In genomic region chr22:50519151-50519550, GRCh38 we compare ENCODE assay signal across 3 cellular contexts.
A peak's percentile ranks its signal among the peaks of the same experiment; 100 is the strongest.
TF ChIP-seq lines count a peak whose summit lies in the region.

No MANE protein-coding gene starts in this region.

TF ChIP-seq in SK-N-SH, 30 proteins besides CTCF, POLR2A, EP300 and RAD21 (continues in another document):
- TF ChIP-seq MXI1 (IDR thresholded peaks at IDR 0.05; ENCODE audit: low read depth, low read length) (no peak), SMC3 (IDR thresholded peaks at IDR 0.05; ENCODE audit: low read depth, low read length) (no peak), RFX5 (IDR thresholded peaks at IDR 0.05; ENCODE audit: low read length) (no peak), SIN3A (IDR thresholded peaks at IDR 0.05; ENCODE audit: borderline replicate concordance, low read depth, low read length) (no peak), TAF1 (IDR thresholded peaks at IDR 0.05; ENCODE audit: borderline replicate concordance, low read depth, low read length) (no peak), FOSL2 (IDR thresholded peaks at IDR 0.05; ENCODE audit: borderline replicate concordance, low read depth) (no peak), GATA2 (CRISPR knock-in tag; IDR thresholded peaks at IDR 0.05) (no peak), IRF3 (IDR thresholded peaks at IDR 0.05; ENCODE audit: low read depth, low read length) (no peak), JUND (IDR thresholded peaks at IDR 0.05) (no peak), YY1 (IDR thresholded peaks at IDR 0.05; ENCODE audit: low read depth) (no peak), TEAD4 (IDR thresholded peaks at IDR 0.05; ENCODE audit: borderline replicate concordance, insufficient read depth) (no peak)
- TF ChIP-seq, protein P1, sequence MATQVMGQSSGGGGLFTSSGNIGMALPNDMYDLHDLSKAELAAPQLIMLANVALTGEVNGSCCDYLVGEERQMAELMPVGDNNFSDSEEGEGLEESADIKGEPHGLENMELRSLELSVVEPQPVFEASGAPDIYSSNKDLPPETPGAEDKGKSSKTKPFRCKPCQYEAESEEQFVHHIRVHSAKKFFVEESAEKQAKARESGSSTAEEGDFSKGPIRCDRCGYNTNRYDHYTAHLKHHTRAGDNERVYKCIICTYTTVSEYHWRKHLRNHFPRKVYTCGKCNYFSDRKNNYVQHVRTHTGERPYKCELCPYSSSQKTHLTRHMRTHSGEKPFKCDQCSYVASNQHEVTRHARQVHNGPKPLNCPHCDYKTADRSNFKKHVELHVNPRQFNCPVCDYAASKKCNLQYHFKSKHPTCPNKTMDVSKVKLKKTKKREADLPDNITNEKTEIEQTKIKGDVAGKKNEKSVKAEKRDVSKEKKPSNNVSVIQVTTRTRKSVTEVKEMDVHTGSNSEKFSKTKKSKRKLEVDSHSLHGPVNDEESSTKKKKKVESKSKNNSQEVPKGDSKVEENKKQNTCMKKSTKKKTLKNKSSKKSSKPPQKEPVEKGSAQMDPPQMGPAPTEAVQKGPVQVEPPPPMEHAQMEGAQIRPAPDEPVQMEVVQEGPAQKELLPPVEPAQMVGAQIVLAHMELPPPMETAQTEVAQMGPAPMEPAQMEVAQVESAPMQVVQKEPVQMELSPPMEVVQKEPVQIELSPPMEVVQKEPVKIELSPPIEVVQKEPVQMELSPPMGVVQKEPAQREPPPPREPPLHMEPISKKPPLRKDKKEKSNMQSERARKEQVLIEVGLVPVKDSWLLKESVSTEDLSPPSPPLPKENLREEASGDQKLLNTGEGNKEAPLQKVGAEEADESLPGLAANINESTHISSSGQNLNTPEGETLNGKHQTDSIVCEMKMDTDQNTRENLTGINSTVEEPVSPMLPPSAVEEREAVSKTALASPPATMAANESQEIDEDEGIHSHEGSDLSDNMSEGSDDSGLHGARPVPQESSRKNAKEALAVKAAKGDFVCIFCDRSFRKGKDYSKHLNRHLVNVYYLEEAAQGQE (IDR thresholded peaks at IDR 0.05; ENCODE audit: low read depth, low read length) = no peak
- TF ChIP-seq, protein P2, sequence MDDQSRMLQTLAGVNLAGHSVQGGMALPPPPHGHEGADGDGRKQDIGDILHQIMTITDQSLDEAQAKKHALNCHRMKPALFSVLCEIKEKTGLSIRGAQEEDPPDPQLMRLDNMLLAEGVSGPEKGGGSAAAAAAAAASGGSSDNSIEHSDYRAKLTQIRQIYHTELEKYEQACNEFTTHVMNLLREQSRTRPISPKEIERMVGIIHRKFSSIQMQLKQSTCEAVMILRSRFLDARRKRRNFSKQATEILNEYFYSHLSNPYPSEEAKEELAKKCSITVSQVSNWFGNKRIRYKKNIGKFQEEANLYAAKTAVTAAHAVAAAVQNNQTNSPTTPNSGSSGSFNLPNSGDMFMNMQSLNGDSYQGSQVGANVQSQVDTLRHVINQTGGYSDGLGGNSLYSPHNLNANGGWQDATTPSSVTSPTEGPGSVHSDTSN (IDR thresholded peaks at IDR 0.05) = no peak
- TF ChIP-seq, protein P3, sequence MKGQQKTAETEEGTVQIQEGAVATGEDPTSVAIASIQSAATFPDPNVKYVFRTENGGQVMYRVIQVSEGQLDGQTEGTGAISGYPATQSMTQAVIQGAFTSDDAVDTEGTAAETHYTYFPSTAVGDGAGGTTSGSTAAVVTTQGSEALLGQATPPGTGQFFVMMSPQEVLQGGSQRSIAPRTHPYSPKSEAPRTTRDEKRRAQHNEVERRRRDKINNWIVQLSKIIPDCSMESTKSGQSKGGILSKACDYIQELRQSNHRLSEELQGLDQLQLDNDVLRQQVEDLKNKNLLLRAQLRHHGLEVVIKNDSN (IDR thresholded peaks at IDR 0.05; ENCODE audit: borderline replicate concordance, low read depth) = no peak

TF ChIP-seq in SK-N-SH treated with all-trans-retinoic acid at 6 μM for 48 hours, 23 proteins besides CTCF, POLR2A, EP300 and RAD21:
- TF ChIP-seq RARB (CRISPR knock-in tag; IDR thresholded peaks at IDR 0.05) (no peak), BACH2 (CRISPR knock-in tag; IDR thresholded peaks at IDR 0.05; ENCODE audit: borderline replicate concordance) (no peak), TCF4 (CRISPR knock-in tag; IDR thresholded peaks at IDR 0.05; ENCODE audit: borderline replicate concordance) (no peak), ZNF70 (CRISPR knock-in tag; IDR thresholded peaks at IDR 0.05) (no peak), ZNF565 (CRISPR knock-in tag; conservative IDR thresholded peaks at IDR 0.05; ENCODE audit: low read depth) (no peak), ZNF8 (CRISPR knock-in tag; IDR thresholded peaks at IDR 0.05) (no peak), ZFP30 (CRISPR knock-in tag; IDR thresholded peaks at IDR 0.05) (no peak), TOX (CRISPR knock-in tag; IDR thresholded peaks at IDR 0.05; ENCODE audit: borderline replicate concordance) (no peak), ISL1 (CRISPR knock-in tag; IDR thresholded peaks at IDR 0.05) (no peak), ZFP3 (CRISPR knock-in tag; IDR thresholded peaks at IDR 0.05) (no peak), CSDC2 (CRISPR knock-in tag; IDR thresholded peaks at IDR 0.05) (no peak)
- TF ChIP-seq, protein P4, sequence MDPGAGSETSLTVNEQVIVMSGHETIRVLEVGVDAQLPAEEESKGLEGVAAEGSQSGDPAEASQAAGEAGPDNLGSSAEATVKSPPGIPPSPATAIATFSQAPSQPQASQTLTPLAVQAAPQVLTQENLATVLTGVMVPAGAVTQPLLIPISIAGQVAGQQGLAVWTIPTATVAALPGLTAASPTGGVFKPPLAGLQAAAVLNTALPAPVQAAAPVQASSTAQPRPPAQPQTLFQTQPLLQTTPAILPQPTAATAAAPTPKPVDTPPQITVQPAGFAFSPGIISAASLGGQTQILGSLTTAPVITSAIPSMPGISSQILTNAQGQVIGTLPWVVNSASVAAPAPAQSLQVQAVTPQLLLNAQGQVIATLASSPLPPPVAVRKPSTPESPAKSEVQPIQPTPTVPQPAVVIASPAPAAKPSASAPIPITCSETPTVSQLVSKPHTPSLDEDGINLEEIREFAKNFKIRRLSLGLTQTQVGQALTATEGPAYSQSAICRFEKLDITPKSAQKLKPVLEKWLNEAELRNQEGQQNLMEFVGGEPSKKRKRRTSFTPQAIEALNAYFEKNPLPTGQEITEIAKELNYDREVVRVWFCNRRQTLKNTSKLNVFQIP (CRISPR knock-in tag; IDR thresholded peaks at IDR 0.05; ENCODE audit: borderline replicate concordance, low read depth) = no peak
- TF ChIP-seq, protein P5, sequence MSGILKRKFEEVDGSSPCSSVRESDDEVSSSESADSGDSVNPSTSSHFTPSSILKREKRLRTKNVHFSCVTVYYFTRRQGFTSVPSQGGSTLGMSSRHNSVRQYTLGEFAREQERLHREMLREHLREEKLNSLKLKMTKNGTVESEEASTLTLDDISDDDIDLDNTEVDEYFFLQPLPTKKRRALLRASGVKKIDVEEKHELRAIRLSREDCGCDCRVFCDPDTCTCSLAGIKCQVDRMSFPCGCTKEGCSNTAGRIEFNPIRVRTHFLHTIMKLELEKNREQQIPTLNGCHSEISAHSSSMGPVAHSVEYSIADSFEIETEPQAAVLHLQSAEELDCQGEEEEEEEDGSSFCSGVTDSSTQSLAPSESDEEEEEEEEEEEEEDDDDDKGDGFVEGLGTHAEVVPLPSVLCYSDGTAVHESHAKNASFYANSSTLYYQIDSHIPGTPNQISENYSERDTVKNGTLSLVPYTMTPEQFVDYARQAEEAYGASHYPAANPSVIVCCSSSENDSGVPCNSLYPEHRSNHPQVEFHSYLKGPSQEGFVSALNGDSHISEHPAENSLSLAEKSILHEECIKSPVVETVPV (CRISPR knock-in tag; IDR thresholded peaks at IDR 0.05) = no peak
- TF ChIP-seq, protein P6, sequence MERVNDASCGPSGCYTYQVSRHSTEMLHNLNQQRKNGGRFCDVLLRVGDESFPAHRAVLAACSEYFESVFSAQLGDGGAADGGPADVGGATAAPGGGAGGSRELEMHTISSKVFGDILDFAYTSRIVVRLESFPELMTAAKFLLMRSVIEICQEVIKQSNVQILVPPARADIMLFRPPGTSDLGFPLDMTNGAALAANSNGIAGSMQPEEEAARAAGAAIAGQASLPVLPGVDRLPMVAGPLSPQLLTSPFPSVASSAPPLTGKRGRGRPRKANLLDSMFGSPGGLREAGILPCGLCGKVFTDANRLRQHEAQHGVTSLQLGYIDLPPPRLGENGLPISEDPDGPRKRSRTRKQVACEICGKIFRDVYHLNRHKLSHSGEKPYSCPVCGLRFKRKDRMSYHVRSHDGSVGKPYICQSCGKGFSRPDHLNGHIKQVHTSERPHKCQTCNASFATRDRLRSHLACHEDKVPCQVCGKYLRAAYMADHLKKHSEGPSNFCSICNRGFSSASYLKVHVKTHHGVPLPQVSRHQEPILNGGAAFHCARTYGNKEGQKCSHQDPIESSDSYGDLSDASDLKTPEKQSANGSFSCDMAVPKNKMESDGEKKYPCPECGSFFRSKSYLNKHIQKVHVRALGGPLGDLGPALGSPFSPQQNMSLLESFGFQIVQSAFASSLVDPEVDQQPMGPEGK (CRISPR knock-in tag; IDR thresholded peaks at IDR 0.05; ENCODE audit: borderline replicate concordance) = no peak

TF ChIP-seq in K562, 482 proteins besides CTCF, POLR2A, EP300 and RAD21:
- TF ChIP-seq POLR2G (IDR thresholded peaks at IDR 0.05; ENCODE audit: low read depth, low read length) (peak; percentile 41), RBFOX2 (IDR thresholded peaks at IDR 0.05; ENCODE audit: low read depth, low read length) (peak; percentile 28; the same call in 1 of the 2 replicates), CREB1 (IDR thresholded peaks at IDR 0.05) (no peak), CREB1 (CRISPR knock-in tag; IDR thresholded peaks at IDR 0.05) (no peak), MCM5 (IDR thresholded peaks at IDR 0.05; ENCODE audit: low read depth) (no peak), KDM1A (IDR thresholded peaks at IDR 0.05) (no peak)
